Comparison of ENCODE assay signal across 2 cellular contexts in genomic region chr1:40729316-40729862, GRCh38. TPM values are rescaled to one million over a fixed set of nuclear protein-coding genes. Genes with fewer than 3 reads are reported as not detected.
"Had no signal": no experiment of that assay in that cellular context is flagged by ENCODE, and none has a peak within 500 bp of the region (broad histone marks: within the 10 kb centered on the region; RNA-seq: fewer than 3 reads in every experiment).

No MANE protein-coding gene starts in this region.

RNA-seq across cellular contexts. Expression of gene KCNQ4, which starts 54.2 kb away (rescaled TPM):
- total RNA-seq: dermis blood vessel endothelial cell, osteoblast had no signal
